Comparison of ENCODE assay signal across 23 cellular contexts in genomic region chr22:19019679-19020032, GRCh38.
"Had no signal": no experiment of that assay in that cellular context is flagged by ENCODE, and none has a peak within 500 bp of the region (broad histone marks: within the 10 kb centered on the region; RNA-seq: fewer than 3 reads in every experiment).

No MANE protein-coding gene starts in this region.

- FAIRE-seq: keratinocyte had no signal

- ATAC-seq: left colon; left lung; lower lobe of right lung; stimulated activated naive CD8-positive, alpha-beta T cell treated with anti-CD3 and anti-CD28 coated beads, Interleukin-15, amount 100 ng/mL, for 72 hours had no signal

- H3K4me3 ChIP-seq: left lung, lower lobe of right lung, neural progenitor cell, ovary, right atrium auricular region, right lobe of liver, smooth muscle cell, tibial nerve, vagina had no signal

- DNase-seq: hippocampal formation; left colon; left lung; lower lobe of right lung; mammary epithelial cell; mesenchymal stem cell; naive B cell; natural killer cell; nephron progenitor cell; ovary; right lobe of liver; stimulated activated CD4-positive, alpha-beta T cell treated with anti-CD3 and anti-CD28 coated beads, Interleukin-1b, Interleukin-23, amount 100 ng/mL, for 48 hours; stimulated activated CD4-positive, alpha-beta T cell treated with anti-CD3 and anti-CD28 coated beads, Interleukin-2, amount 100 ng/mL, for 48 hours; stimulated activated CD4-positive, alpha-beta T cell treated with anti-CD3 and anti-CD28 coated beads, Interleukin-4, amount 100 ng/mL, for 4 hours; stimulated activated naive CD4-positive, alpha-beta T cell treated with Interleukin-2 at 50 U/mL for 16 hours; stimulated activated naive CD8-positive, alpha-beta T cell treated with anti-CD3 and anti-CD28 coated beads, Interleukin-15, amount 100 ng/mL, for 72 hours; substantia nigra had no signal

- H3K36me3 ChIP-seq: left lung, lower lobe of right lung, neural progenitor cell, ovary, right atrium auricular region, right lobe of liver, tibial nerve, vagina had no signal

- H3K27me3 ChIP-seq: neural progenitor cell, ovary, right lobe of liver, vagina had no signal
